9 cellular contexts compared by ENCODE assay signal in the genomic region with DNA sequence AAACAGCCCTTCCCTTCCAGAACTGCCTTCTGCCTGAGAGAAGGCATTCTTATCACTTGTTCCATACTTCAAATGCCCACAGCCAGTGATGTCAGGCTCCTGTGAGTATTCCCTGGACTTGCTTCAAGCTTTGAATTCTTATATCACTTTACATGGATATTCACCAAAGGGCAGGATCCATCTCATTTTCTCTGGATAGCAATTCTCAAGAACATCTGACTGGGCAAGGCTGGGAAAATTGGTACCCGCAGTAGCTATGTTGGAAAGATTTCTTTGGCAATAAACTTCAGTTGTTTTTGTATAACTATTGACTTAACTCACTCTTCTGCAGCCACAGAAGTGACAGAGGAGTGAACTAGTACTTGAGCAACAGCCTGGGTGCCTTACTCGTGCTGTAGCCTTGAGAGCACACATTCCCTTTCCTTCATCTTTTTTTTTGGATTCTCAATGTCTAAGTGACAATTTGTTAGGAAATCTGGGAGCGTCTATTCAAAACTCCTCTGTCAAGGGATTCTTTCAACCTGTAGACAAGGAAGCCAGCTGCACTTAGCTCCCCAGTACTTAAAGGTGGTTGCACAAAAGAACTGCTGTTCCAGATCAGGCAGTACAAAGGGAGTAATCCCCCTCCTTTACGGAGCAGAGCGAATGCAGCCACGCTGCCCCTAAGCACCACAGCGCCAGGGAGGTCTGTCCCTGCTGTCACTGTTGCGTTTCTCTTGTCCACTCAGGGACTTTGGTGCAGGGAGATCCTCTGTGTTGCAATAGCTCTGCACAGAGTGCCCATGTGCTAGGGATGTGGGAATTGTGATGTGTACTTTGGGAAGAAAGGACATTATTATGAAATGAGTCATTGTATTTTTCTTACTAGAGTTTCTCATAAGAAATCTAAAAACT.
DNase-seq lines count a peak whose midpoint lies in the region; ATAC-seq, FAIRE-seq and TF ChIP-seq lines count a peak whose summit lies in the region.
"Had no signal": no experiment of that assay in that cellular context is flagged by ENCODE, and none has a peak within 500 bp of the region (broad histone marks: within the 10 kb centered on the region; RNA-seq: fewer than 3 reads in every experiment).

No MANE protein-coding gene starts in this region.

- no peak overlapping the region for H3K27ac ChIP-seq in H1 (ENCODE audit: low read depth, low read length)

- peaks cover 24% of the 10 kb centered on the region for H3K4me1 Mint-ChIP-seq in mesothelial cell of epicardium

- H3K36me3 ChIP-seq in H1 (ENCODE audit: control insufficient read depth in 2 of 4, insufficient read depth in 4 of 4, low read length in 3 of 4): no peaks in the 10 kb centered on the region

- no peaks in the 10 kb centered on the region for H3K79me2 ChIP-seq in H1 (ENCODE audit: control insufficient read depth in 1 of 2, insufficient read depth in 2 of 2, low read length in 2 of 2)

- H3K27me3 Mint-ChIP-seq in mesothelial cell of epicardium (ENCODE audit: low read depth): no peaks in the 10 kb centered on the region

- peak; percentile 91 for DNase-seq in A172 (ENCODE audit: low spot score)
- DNase-seq in MV-4-11 (lab: John Stamatoyannopoulos, UW): peak; percentile 3
- DNase-seq in H1 (ENCODE audit: low read depth in 1 of 2, low spot score in 2 of 2): no peak
- DNase-seq in mesothelial cell of epicardium (ENCODE audit: low spot score in 2 of 2, unreplicated experiment in 2 of 2): no peak
- no peak for DNase-seq in DMS114 treated with DMSO at 0.1 percent for 48 hours (lab: John Stamatoyannopoulos, UW; ENCODE audit: unreplicated experiment)
- DNase-seq in stimulated activated CD4-positive, alpha-beta T cell treated with anti-CD3 and anti-CD28 coated beads, Interleukin-4, amount 100 ng/mL, for 4 hours: no peak
- DNase-seq: stimulated activated CD4-positive, alpha-beta T cell treated with anti-CD3 and anti-CD28 coated beads, Interleukin-12 subunit alpha, Interleukin-12 subunit beta, amount 100 ng/mL, for 4 hours had no signal

- no peak overlapping the region for H3K14ac ChIP-seq in H1 (ENCODE audit: insufficient read length)

- no peaks in the 10 kb centered on the region for H3K27me3 ChIP-seq in H1 (replicated peaks in 1 of 4; ENCODE audit: control insufficient read depth in 3 of 4, extremely low read depth in 1 of 4, insufficient read depth in 3 of 4, low read length in 3 of 4)

- no peak overlapping the region for H2BK20ac ChIP-seq in H1 (ENCODE audit: low read length)

- H3K4me1 ChIP-seq in H1 (replicated peaks in 1 of 4; ENCODE audit: control insufficient read depth in 3 of 4, insufficient read depth in 4 of 4, low read length in 3 of 4): peaks cover 0 to 1% (median 0%) of the 10 kb centered on the region in 4 experiments; a peak in 1 of 7 replicates

- ATAC-seq in HG03342 (IDR thresholded peaks at IDR 0.05; ENCODE audit: unreplicated experiment) (no peak), GM21367 (IDR thresholded peaks at IDR 0.05; ENCODE audit: unreplicated experiment) (no peak)

- H2BK12ac ChIP-seq in H1 (ENCODE audit: low read depth, low read length): no peak overlapping the region

- peak overlapping the region; percentile 13 for H4K5ac ChIP-seq in H1 (ENCODE audit: insufficient read length, low read depth, low read length)

- no peak overlapping the region for H3K4me2 ChIP-seq in H1 (ENCODE audit: insufficient read depth in 1 of 2, low read depth in 2 of 2, low read length in 2 of 2)

- no peak overlapping the region for H4K8ac ChIP-seq in H1 (ENCODE audit: extremely low read depth, insufficient read depth, low read length)

- no peak for FAIRE-seq in H1 (lab: Jason Lieb, UNC)

- no peaks in the 10 kb centered on the region for H4K20me1 ChIP-seq in H1 (replicated peaks in 1 of 2; ENCODE audit: control insufficient read depth in 1 of 2, insufficient read depth in 2 of 2, low read length in 2 of 2)

- no peak for TF ChIP-seq EP300 in H1 (IDR thresholded peaks at IDR 0.05; ENCODE audit: borderline replicate concordance in 1 of 2, low read depth in 2 of 2, low read length in 2 of 2)

- TF ChIP-seq CTCF in H1 (IDR thresholded peaks at IDR 0.05; ENCODE audit: control extremely low read depth in 1 of 3, insufficient read depth in 1 of 3, low read depth in 1 of 3, low read length in 3 of 3) (no peak), mesothelial cell of epicardium (IDR thresholded peaks at IDR 0.05; ENCODE audit: unreplicated experiment) (no peak)

- no peak overlapping the region for H3K4ac ChIP-seq in H1 (replicated peaks; ENCODE audit: insufficient read length, low read depth, low read length)

- H3K9me3 Mint-ChIP-seq in mesothelial cell of epicardium: no peaks in the 10 kb centered on the region

- no peak overlapping the region for H3K23ac ChIP-seq in H1 (ENCODE audit: insufficient read length)

- H4K91ac ChIP-seq in H1 (replicated peaks; ENCODE audit: insufficient read length, low read length): no peak overlapping the region

- TF ChIP-seq POLR2A in H1 (IDR thresholded peaks at IDR 0.05; ENCODE audit: control extremely low read depth in 1 of 2, low read depth in 2 of 2, low read length in 2 of 2): no peak

- H3K9me3 ChIP-seq in H1 (ENCODE audit: insufficient read depth in 2 of 2, low read depth in 1 of 2, low read length in 1 of 2): no peaks in the 10 kb centered on the region

- no peak for TF ChIP-seq RAD21 in H1 (IDR thresholded peaks at IDR 0.05 in 1 of 2, conservative IDR thresholded peaks at IDR 0.05 in 1 of 2; ENCODE audit: low read depth in 2 of 2, low read length in 2 of 2)

- POLR2A ChIA-PET in H1 (lab: Charles Lee; ENCODE audit: partially characterized antibody): no interaction called here

- 88% methylated on average over 8 of the region's 8 CpGs; no CpG with 5 or more reads in 1 of the 2 experiments for WGBS in H1 (ENCODE audit: extremely low coverage in 1 of 2, insufficient coverage in 1 of 2, insufficient read length in 1 of 2, insufficient replicate concordance in 2 of 2, low coverage in 1 of 2, low lambda C conversion rate in 2 of 2, missing lambda C conversion rate in 1 of 2), 2 experiments

- H3K23me2 ChIP-seq in H1 (ENCODE audit: low read depth, low read length): no peaks in the 10 kb centered on the region

- 0 out of 2 replicates have a peak overlapping the region, but pooled peaks have one; percentile 9 for H3K18ac ChIP-seq in H1 (ENCODE audit: extremely low read depth, low read length)

- H3K79me1 ChIP-seq in H1 (ENCODE audit: low read depth, low read length): no peaks in the 10 kb centered on the region

- CTCF ChIA-PET in H1 (lab: Charles Lee; ENCODE audit: partially characterized antibody): interaction anchor here (0.6 to 2.9 kb wide), 5 partner anchors 10 to 414 kb away, joined by 3 to 12 read pairs (median 4); no protein-coding TSS in a partner anchor

- no peak overlapping the region for H2BK120ac ChIP-seq in H1 (replicated peaks; ENCODE audit: low read depth, low read length)

- no peak overlapping the region for H3K56ac ChIP-seq in H1 (replicated peaks; ENCODE audit: insufficient read length, low read depth, low read length)

- H3K4me3 ChIP-seq in H1 (ENCODE audit: extremely low read depth in 1 of 4, insufficient read depth in 2 of 4, low read depth in 3 of 4, low read length in 4 of 4): no peak overlapping the region

- H3K4me3 Mint-ChIP-seq in mesothelial cell of epicardium: no peak overlapping the region

- H2BK15ac ChIP-seq in H1 (ENCODE audit: low read length): no peak overlapping the region

- H2AK5ac ChIP-seq in H1 (ENCODE audit: low read depth, low read length): no peak overlapping the region

- no peak overlapping the region for H2AFZ ChIP-seq in H1 (ENCODE audit: low read length)

- H3K27ac Mint-ChIP-seq in mesothelial cell of epicardium: peak overlapping the region; percentile 66

- H3K36me3 Mint-ChIP-seq in mesothelial cell of epicardium: peaks cover 5% of the 10 kb centered on the region

- no peak overlapping the region for H2BK5ac ChIP-seq in H1 (ENCODE audit: low read depth, low read length)

- no peak overlapping the region for H3K9ac ChIP-seq in H1 (replicated peaks in 1 of 4; ENCODE audit: extremely low read depth in 1 of 4, low read depth in 3 of 4, low read length in 3 of 4)

TF ChIP-seq in H1, 55 proteins besides CTCF, POLR2A, EP300 and RAD21:
- TF ChIP-seq RBBP5 (IDR thresholded peaks at IDR 0.05; ENCODE audit: borderline replicate concordance, low read depth, low read length) (no peak), RFX5 (IDR thresholded peaks at IDR 0.05; ENCODE audit: borderline replicate concordance, low read depth, low read length) (no peak), SP1 (IDR thresholded peaks at IDR 0.05; ENCODE audit: low read depth, low read length) (no peak), ASH2L (IDR thresholded peaks at IDR 0.05; ENCODE audit: low read length) (no peak)
- TF ChIP-seq, protein P1, sequence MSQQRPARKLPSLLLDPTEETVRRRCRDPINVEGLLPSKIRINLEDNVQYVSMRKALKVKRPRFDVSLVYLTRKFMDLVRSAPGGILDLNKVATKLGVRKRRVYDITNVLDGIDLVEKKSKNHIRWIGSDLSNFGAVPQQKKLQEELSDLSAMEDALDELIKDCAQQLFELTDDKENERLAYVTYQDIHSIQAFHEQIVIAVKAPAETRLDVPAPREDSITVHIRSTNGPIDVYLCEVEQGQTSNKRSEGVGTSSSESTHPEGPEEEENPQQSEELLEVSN (IDR thresholded peaks at IDR 0.05): no peak

Comparison
In these comparisons a context has a peak if more than half of its experiments do, and no peak if none do; other contexts are left out.
1. DNase-seq: peak in A172 (single experiment) and MV-4-11 (single experiment); none in H1 (0 of 2), mesothelial cell of epicardium (0 of 2), DMS114 treated with DMSO at 0.1 percent for 48 hours (single experiment) and stimulated activated CD4-positive, alpha-beta T cell treated with anti-CD3 and anti-CD28 coated beads, Interleukin-4, amount 100 ng/mL, for 4 hours (0 of 2).